In the genomic region with DNA sequence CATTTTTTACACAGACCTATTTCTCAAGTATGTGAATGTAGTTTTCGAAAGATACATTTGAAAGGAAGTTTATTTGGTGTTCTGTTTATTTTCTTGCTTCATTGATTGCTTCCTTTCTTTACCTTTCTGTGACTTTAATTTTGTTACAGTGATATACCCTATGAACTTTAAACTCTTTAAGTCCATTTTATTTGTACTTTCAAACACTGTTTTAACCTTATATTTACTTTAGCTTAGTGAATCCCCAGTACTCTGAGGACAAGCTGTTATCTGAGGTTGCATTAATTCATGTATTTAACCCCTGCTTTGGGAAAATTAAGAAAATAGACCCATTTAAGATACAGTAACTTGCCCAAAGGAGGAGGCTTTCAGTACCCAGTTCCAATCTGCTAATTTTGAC, we compare ENCODE assay signal across 1 cellular context.
TF ChIP-seq lines count a peak whose summit lies in the region.

No MANE protein-coding gene starts in this region.

TF ChIP-seq in HepG2, 621 proteins besides CTCF, POLR2A, EP300 and RAD21 (continued from another document):
- TF ChIP-seq, protein P1, sequence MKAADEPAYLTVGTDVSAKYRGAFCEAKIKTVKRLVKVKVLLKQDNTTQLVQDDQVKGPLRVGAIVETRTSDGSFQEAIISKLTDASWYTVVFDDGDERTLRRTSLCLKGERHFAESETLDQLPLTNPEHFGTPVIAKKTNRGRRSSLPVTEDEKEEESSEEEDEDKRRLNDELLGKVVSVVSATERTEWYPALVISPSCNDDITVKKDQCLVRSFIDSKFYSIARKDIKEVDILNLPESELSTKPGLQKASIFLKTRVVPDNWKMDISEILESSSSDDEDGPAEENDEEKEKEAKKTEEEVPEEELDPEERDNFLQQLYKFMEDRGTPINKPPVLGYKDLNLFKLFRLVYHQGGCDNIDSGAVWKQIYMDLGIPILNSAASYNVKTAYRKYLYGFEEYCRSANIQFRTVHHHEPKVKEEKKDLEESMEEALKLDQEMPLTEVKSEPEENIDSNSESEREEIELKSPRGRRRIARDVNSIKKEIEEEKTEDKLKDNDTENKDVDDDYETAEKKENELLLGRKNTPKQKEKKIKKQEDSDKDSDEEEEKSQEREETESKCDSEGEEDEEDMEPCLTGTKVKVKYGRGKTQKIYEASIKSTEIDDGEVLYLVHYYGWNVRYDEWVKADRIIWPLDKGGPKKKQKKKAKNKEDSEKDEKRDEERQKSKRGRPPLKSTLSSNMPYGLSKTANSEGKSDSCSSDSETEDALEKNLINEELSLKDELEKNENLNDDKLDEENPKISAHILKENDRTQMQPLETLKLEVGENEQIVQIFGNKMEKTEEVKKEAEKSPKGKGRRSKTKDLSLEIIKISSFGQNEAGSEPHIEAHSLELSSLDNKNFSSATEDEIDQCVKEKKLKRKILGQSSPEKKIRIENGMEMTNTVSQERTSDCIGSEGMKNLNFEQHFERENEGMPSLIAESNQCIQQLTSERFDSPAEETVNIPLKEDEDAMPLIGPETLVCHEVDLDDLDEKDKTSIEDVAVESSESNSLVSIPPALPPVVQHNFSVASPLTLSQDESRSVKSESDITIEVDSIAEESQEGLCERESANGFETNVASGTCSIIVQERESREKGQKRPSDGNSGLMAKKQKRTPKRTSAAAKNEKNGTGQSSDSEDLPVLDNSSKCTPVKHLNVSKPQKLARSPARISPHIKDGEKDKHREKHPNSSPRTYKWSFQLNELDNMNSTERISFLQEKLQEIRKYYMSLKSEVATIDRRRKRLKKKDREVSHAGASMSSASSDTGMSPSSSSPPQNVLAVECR (CRISPR knock-in tag; IDR thresholded peaks at IDR 0.05; ENCODE audit: borderline replicate concordance), result no peak
- TF ChIP-seq TCF7 (IDR thresholded peaks at IDR 0.05; ENCODE audit: low read depth), result peak; percentile 77; the same call in 1 of the 2 replicates
- no peak for TF ChIP-seq KDM1A (CRISPR knock-in tag; IDR thresholded peaks at IDR 0.05)
- TF ChIP-seq, protein P2, sequence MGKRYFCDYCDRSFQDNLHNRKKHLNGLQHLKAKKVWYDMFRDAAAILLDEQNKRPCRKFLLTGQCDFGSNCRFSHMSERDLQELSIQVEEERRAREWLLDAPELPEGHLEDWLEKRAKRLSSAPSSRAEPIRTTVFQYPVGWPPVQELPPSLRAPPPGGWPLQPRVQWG (CRISPR knock-in tag; IDR thresholded peaks at IDR 0.05; ENCODE audit: borderline replicate concordance, low read depth), result no peak
- peak; percentile 90 for TF ChIP-seq KDM6A (CRISPR knock-in tag; IDR thresholded peaks at IDR 0.05; ENCODE audit: low read depth)
- no peak for TF ChIP-seq FUBP1 (CRISPR knock-in tag; IDR thresholded peaks at IDR 0.05; ENCODE audit: borderline replicate concordance)
- no peak for TF ChIP-seq CCDC6 (CRISPR knock-in tag; IDR thresholded peaks at IDR 0.05)
- no peak for TF ChIP-seq ZNF546 (CRISPR knock-in tag; conservative IDR thresholded peaks at IDR 0.05)
- no peak for TF ChIP-seq ZNF121 (CRISPR knock-in tag; IDR thresholded peaks at IDR 0.05)
- TF ChIP-seq AHDC1 (CRISPR knock-in tag; IDR thresholded peaks at IDR 0.05; ENCODE audit: borderline replicate concordance), result peak; percentile 97; the same call in 1 of the 2 replicates
- TF ChIP-seq ZNF451 (CRISPR knock-in tag; IDR thresholded peaks at IDR 0.05), result no peak
- TF ChIP-seq, protein P3, sequence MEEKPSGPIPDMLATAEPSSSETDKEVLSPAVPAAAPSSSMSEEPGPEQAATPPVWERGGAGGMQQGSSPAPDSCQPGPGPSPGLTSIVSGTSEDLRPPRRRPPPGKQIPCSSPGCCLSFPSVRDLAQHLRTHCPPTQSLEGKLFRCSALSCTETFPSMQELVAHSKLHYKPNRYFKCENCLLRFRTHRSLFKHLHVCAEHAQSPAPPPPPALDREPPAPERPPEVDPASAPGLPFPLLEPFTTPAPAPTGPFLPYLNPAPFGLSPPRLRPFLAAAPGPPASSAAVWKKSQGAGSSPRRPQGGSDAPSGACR (CRISPR knock-in tag; IDR thresholded peaks at IDR 0.05), result peak; percentile 95; the same call in 1 of the 2 replicates
- no peak for TF ChIP-seq ZFP41 (CRISPR knock-in tag; IDR thresholded peaks at IDR 0.05; ENCODE audit: borderline replicate concordance)
- no peak for TF ChIP-seq ZNF318 (CRISPR knock-in tag; IDR thresholded peaks at IDR 0.05)
- peak; percentile 38 for TF ChIP-seq THAP11 (CRISPR knock-in tag; IDR thresholded peaks at IDR 0.05)
- TF ChIP-seq ZFP1 (CRISPR knock-in tag; IDR thresholded peaks at IDR 0.05), result no peak
- TF ChIP-seq HOXA5 (CRISPR knock-in tag; IDR thresholded peaks at IDR 0.05), result no peak
- no peak for TF ChIP-seq ZBTB46 (CRISPR knock-in tag; IDR thresholded peaks at IDR 0.05; ENCODE audit: borderline replicate concordance)
- TF ChIP-seq, protein P4, sequence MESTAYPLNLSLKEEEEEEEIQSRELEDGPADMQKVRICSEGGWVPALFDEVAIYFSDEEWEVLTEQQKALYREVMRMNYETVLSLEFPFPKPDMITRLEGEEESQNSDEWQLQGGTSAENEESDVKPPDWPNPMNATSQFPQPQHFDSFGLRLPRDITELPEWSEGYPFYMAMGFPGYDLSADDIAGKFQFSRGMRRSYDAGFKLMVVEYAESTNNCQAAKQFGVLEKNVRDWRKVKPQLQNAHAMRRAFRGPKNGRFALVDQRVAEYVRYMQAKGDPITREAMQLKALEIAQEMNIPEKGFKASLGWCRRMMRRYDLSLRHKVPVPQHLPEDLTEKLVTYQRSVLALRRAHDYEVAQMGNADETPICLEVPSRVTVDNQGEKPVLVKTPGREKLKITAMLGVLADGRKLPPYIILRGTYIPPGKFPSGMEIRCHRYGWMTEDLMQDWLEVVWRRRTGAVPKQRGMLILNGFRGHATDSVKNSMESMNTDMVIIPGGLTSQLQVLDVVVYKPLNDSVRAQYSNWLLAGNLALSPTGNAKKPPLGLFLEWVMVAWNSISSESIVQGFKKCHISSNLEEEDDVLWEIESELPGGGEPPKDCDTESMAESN (CRISPR knock-in tag; conservative IDR thresholded peaks at IDR 0.05), result no peak
- peak; percentile 60; the same call in 1 of the 2 replicates for TF ChIP-seq ZNF264 (CRISPR knock-in tag; IDR thresholded peaks at IDR 0.05)
- TF ChIP-seq SMAD9 (CRISPR knock-in tag; IDR thresholded peaks at IDR 0.05), result no peak
